ENCODE assay signal across 1 cellular context in the genomic region with DNA sequence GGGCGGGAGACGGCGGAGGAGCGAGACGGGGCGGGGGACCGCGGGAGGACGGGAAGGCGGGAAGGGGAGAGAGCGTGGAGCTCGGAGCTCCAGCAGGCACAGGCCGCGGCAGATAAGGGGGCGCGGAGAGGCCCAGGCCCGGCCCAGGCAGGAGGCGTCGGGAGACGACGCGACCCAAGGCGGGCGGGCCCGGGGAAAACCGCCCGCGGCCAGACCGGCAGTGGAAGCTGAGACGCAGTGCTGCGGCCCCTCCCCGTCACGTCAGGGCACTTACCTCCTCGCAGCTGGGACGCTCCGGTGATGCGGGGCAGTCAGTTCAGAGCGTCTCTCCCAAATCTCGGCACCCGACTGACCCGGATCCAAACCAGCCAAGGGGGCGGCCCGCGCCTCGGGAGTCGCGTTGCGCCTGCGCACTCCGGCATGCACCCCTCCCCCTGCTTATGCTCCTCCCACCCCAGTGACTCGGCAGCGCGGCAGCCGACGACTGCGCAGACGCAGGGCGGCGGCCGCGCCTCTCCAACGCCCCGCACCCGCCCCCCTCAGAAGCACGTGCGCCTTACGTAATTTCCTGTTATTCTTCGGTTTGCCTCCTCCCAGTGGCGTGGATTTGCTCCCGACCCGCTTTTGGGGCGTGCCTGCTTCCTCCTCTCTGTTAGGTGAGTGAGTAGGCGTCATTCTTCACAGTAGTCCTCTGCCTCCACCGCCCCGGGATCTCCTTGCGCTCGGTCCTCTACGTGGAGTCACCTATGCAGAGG.
TF ChIP-seq lines count a peak whose summit lies in the region.

TSS of gene OSER1 (minus strand) at position 350 of the 755 bp plus-strand sequence. CDS start 3,814 bp downstream, outside the sequence.

TF ChIP-seq in K562, 482 proteins besides CTCF, POLR2A, EP300 and RAD21 (continued from another document and continues in another):
- peak; percentile 72 for TF ChIP-seq ETS1 (conservative IDR thresholded peaks at IDR 0.05; ENCODE audit: control insufficient read depth, low read depth, low read length)
- no peak for TF ChIP-seq MCM2 (IDR thresholded peaks at IDR 0.05; ENCODE audit: low read depth)
- no peak for TF ChIP-seq ZNF174 (CRISPR knock-in tag; IDR thresholded peaks at IDR 0.05)
- TF ChIP-seq, protein P1, sequence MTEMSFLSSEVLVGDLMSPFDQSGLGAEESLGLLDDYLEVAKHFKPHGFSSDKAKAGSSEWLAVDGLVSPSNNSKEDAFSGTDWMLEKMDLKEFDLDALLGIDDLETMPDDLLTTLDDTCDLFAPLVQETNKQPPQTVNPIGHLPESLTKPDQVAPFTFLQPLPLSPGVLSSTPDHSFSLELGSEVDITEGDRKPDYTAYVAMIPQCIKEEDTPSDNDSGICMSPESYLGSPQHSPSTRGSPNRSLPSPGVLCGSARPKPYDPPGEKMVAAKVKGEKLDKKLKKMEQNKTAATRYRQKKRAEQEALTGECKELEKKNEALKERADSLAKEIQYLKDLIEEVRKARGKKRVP (CRISPR knock-in tag; IDR thresholded peaks at IDR 0.05), result no peak
- TF ChIP-seq, protein P2, sequence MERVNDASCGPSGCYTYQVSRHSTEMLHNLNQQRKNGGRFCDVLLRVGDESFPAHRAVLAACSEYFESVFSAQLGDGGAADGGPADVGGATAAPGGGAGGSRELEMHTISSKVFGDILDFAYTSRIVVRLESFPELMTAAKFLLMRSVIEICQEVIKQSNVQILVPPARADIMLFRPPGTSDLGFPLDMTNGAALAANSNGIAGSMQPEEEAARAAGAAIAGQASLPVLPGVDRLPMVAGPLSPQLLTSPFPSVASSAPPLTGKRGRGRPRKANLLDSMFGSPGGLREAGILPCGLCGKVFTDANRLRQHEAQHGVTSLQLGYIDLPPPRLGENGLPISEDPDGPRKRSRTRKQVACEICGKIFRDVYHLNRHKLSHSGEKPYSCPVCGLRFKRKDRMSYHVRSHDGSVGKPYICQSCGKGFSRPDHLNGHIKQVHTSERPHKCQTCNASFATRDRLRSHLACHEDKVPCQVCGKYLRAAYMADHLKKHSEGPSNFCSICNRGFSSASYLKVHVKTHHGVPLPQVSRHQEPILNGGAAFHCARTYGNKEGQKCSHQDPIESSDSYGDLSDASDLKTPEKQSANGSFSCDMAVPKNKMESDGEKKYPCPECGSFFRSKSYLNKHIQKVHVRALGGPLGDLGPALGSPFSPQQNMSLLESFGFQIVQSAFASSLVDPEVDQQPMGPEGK (CRISPR knock-in tag; IDR thresholded peaks at IDR 0.05; ENCODE audit: borderline replicate concordance), result no peak
- TF ChIP-seq ZNF76 (CRISPR knock-in tag; IDR thresholded peaks at IDR 0.05; ENCODE audit: borderline replicate concordance), result no peak
- TF ChIP-seq HLTF (IDR thresholded peaks at IDR 0.05), result no peak; the same call in 1 of the 2 replicates
- TF ChIP-seq ZNF766 (CRISPR knock-in tag; conservative IDR thresholded peaks at IDR 0.05), result no peak
- TF ChIP-seq, protein P3, sequence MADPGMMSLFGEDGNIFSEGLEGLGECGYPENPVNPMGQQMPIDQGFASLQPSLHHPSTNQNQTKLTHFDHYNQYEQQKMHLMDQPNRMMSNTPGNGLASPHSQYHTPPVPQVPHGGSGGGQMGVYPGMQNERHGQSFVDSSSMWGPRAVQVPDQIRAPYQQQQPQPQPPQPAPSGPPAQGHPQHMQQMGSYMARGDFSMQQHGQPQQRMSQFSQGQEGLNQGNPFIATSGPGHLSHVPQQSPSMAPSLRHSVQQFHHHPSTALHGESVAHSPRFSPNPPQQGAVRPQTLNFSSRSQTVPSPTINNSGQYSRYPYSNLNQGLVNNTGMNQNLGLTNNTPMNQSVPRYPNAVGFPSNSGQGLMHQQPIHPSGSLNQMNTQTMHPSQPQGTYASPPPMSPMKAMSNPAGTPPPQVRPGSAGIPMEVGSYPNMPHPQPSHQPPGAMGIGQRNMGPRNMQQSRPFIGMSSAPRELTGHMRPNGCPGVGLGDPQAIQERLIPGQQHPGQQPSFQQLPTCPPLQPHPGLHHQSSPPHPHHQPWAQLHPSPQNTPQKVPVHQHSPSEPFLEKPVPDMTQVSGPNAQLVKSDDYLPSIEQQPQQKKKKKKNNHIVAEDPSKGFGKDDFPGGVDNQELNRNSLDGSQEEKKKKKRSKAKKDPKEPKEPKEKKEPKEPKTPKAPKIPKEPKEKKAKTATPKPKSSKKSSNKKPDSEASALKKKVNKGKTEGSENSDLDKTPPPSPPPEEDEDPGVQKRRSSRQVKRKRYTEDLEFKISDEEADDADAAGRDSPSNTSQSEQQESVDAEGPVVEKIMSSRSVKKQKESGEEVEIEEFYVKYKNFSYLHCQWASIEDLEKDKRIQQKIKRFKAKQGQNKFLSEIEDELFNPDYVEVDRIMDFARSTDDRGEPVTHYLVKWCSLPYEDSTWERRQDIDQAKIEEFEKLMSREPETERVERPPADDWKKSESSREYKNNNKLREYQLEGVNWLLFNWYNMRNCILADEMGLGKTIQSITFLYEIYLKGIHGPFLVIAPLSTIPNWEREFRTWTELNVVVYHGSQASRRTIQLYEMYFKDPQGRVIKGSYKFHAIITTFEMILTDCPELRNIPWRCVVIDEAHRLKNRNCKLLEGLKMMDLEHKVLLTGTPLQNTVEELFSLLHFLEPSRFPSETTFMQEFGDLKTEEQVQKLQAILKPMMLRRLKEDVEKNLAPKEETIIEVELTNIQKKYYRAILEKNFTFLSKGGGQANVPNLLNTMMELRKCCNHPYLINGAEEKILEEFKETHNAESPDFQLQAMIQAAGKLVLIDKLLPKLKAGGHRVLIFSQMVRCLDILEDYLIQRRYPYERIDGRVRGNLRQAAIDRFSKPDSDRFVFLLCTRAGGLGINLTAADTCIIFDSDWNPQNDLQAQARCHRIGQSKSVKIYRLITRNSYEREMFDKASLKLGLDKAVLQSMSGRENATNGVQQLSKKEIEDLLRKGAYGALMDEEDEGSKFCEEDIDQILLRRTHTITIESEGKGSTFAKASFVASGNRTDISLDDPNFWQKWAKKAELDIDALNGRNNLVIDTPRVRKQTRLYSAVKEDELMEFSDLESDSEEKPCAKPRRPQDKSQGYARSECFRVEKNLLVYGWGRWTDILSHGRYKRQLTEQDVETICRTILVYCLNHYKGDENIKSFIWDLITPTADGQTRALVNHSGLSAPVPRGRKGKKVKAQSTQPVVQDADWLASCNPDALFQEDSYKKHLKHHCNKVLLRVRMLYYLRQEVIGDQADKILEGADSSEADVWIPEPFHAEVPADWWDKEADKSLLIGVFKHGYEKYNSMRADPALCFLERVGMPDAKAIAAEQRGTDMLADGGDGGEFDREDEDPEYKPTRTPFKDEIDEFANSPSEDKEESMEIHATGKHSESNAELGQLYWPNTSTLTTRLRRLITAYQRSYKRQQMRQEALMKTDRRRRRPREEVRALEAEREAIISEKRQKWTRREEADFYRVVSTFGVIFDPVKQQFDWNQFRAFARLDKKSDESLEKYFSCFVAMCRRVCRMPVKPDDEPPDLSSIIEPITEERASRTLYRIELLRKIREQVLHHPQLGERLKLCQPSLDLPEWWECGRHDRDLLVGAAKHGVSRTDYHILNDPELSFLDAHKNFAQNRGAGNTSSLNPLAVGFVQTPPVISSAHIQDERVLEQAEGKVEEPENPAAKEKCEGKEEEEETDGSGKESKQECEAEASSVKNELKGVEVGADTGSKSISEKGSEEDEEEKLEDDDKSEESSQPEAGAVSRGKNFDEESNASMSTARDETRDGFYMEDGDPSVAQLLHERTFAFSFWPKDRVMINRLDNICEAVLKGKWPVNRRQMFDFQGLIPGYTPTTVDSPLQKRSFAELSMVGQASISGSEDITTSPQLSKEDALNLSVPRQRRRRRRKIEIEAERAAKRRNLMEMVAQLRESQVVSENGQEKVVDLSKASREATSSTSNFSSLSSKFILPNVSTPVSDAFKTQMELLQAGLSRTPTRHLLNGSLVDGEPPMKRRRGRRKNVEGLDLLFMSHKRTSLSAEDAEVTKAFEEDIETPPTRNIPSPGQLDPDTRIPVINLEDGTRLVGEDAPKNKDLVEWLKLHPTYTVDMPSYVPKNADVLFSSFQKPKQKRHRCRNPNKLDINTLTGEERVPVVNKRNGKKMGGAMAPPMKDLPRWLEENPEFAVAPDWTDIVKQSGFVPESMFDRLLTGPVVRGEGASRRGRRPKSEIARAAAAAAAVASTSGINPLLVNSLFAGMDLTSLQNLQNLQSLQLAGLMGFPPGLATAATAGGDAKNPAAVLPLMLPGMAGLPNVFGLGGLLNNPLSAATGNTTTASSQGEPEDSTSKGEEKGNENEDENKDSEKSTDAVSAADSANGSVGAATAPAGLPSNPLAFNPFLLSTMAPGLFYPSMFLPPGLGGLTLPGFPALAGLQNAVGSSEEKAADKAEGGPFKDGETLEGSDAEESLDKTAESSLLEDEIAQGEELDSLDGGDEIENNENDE (IDR thresholded peaks at IDR 0.05; ENCODE audit: low read depth, low read length), result no peak
- TF ChIP-seq ZNF512 (tag; IDR thresholded peaks at IDR 0.05), result no peak
- no peak for TF ChIP-seq LARP7 (IDR thresholded peaks at IDR 0.05)
- no peak for TF ChIP-seq RBM39 (optimal IDR thresholded peaks at IDR 0.05; ENCODE audit: low read depth, low read length)
- no peak for TF ChIP-seq CCAR2 (IDR thresholded peaks at IDR 0.05; ENCODE audit: low read depth, low read length)
- TF ChIP-seq RFX7 (CRISPR knock-in tag; IDR thresholded peaks at IDR 0.05), result no peak
- no peak for TF ChIP-seq ZNF143 (CRISPR knock-in tag; IDR thresholded peaks at IDR 0.05)
- peak; percentile 76 to 79 for TF ChIP-seq MAZ (CRISPR knock-in tag; conservative IDR thresholded peaks at IDR 0.05 in 1 of 2, IDR thresholded peaks at IDR 0.05 in 1 of 2)
- TF ChIP-seq PBX2 (CRISPR knock-in tag; IDR thresholded peaks at IDR 0.05; ENCODE audit: low read depth), result no peak
- no peak for TF ChIP-seq PBX2 (tag; conservative IDR thresholded peaks at IDR 0.05; ENCODE audit: low read depth)
- TF ChIP-seq WHSC1 (IDR thresholded peaks at IDR 0.05; ENCODE audit: low read length), result no peak
- TF ChIP-seq PTTG1 (tag; IDR thresholded peaks at IDR 0.05; ENCODE audit: low read depth), result no peak
- TF ChIP-seq FOXK1 (CRISPR knock-in tag; IDR thresholded peaks at IDR 0.05; ENCODE audit: borderline replicate concordance), result no peak
- no peak for TF ChIP-seq SMARCE1 (IDR thresholded peaks at IDR 0.05)
- TF ChIP-seq, protein P4, sequence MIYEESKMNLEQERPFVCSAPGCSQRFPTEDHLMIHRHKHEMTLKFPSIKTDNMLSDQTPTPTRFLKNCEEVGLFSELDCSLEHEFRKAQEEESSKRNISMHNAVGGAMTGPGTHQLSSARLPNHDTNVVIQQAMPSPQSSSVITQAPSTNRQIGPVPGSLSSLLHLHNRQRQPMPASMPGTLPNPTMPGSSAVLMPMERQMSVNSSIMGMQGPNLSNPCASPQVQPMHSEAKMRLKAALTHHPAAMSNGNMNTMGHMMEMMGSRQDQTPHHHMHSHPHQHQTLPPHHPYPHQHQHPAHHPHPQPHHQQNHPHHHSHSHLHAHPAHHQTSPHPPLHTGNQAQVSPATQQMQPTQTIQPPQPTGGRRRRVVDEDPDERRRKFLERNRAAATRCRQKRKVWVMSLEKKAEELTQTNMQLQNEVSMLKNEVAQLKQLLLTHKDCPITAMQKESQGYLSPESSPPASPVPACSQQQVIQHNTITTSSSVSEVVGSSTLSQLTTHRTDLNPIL (CRISPR knock-in tag; IDR thresholded peaks at IDR 0.05), result no peak
- TF ChIP-seq NRF1 (conservative IDR thresholded peaks at IDR 0.05 in 1 of 2, IDR thresholded peaks at IDR 0.05 in 1 of 2), result peak; percentile 98
- TF ChIP-seq ZBTB8A (IDR thresholded peaks at IDR 0.05; ENCODE audit: partially characterized antibody), result no peak
- TF ChIP-seq ZNF436 (CRISPR knock-in tag; IDR thresholded peaks at IDR 0.05), result no peak
- no peak for TF ChIP-seq ZNF239 (CRISPR knock-in tag; IDR thresholded peaks at IDR 0.05)
- peak; percentile 93 for TF ChIP-seq GABPB1 (CRISPR knock-in tag; IDR thresholded peaks at IDR 0.05)
- no peak; the same call in 1 of the 2 replicates for TF ChIP-seq NCOA1 (IDR thresholded peaks at IDR 0.05; ENCODE audit: low read depth)
- TF ChIP-seq, protein P5, sequence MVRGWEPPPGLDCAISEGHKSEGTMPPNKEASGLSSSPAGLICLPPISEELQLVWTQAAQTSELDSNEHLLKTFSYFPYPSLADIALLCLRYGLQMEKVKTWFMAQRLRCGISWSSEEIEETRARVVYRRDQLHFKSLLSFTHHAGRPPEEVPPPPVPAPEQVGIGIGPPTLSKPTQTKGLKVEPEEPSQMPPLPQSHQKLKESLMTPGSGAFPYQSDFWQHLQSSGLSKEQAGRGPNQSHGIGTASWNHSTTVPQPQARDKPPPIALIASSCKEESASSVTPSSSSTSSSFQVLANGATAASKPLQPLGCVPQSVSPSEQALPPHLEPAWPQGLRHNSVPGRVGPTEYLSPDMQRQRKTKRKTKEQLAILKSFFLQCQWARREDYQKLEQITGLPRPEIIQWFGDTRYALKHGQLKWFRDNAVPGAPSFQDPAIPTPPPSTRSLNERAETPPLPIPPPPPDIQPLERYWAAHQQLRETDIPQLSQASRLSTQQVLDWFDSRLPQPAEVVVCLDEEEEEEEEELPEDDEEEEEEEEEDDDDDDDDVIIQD (CRISPR knock-in tag; IDR thresholded peaks at IDR 0.05), result 0 out of 2 replicates have a peak, but pooled peaks have one; percentile 34
